In genomic region chr2:222893716-222894115, GRCh38 we compare ENCODE assay signal across 20 cellular contexts. TPM values are rescaled to one million over a fixed set of nuclear protein-coding genes. Genes with fewer than 3 reads are reported as not detected.
A peak's percentile ranks its signal among the peaks of the same experiment; 100 is the strongest.
DNase-seq lines count a peak whose midpoint lies in the region; ATAC-seq, FAIRE-seq and TF ChIP-seq lines count a peak whose summit lies in the region.
"Had no signal": no experiment of that assay in that cellular context is flagged by ENCODE, and none has a peak within 500 bp of the region (broad histone marks: within the 10 kb centered on the region; RNA-seq: fewer than 3 reads in every experiment).

No MANE protein-coding gene starts in this region.

- H3K4me3 Mint-ChIP-seq in activated naive CD8-positive, alpha-beta T cell treated with anti-CD3 and anti-CD28 coated beads for 36 hours: no peak overlapping the region
- no peak overlapping the region for H3K4me3 Mint-ChIP-seq in activated naive CD8-positive, alpha-beta T cell treated with anti-CD3 and anti-CD28 coated beads, Interleukin-2, amount 50 U/mL, for 24 hours
- H3K4me3 Mint-ChIP-seq in astrocyte (ENCODE audit: unreplicated experiment): no peak overlapping the region

- no peak overlapping the region for H2BK120ac ChIP-seq in IMR-90 (ENCODE audit: low read depth, low read length)

- no peak for TF ChIP-seq CTCF in IMR-90 (conservative IDR thresholded peaks at IDR 0.05; ENCODE audit: low read depth, low read length)
- TF ChIP-seq CTCF in astrocyte (IDR thresholded peaks at IDR 0.05; ENCODE audit: insufficient read depth, low read depth, low read length): no peak
- TF ChIP-seq CTCF in psoas muscle (IDR thresholded peaks at IDR 0.05): no peak

- peaks cover 10% of the 10 kb centered on the region for H3K36me3 Mint-ChIP-seq in activated naive CD8-positive, alpha-beta T cell treated with anti-CD3 and anti-CD28 coated beads for 36 hours
- H3K36me3 Mint-ChIP-seq in activated naive CD8-positive, alpha-beta T cell treated with anti-CD3 and anti-CD28 coated beads, Interleukin-2, amount 50 U/mL, for 24 hours (ENCODE audit: low read depth): peaks cover 4% of the 10 kb centered on the region
- peaks cover 7% of the 10 kb centered on the region for H3K36me3 Mint-ChIP-seq in astrocyte (ENCODE audit: low read depth, unreplicated experiment)

- H3K27ac Mint-ChIP-seq in activated naive CD8-positive, alpha-beta T cell treated with anti-CD3 and anti-CD28 coated beads for 36 hours: peak overlapping the region; percentile 48
- no peak overlapping the region for H3K27ac Mint-ChIP-seq in activated naive CD8-positive, alpha-beta T cell treated with anti-CD3 and anti-CD28 coated beads, Interleukin-2, amount 50 U/mL, for 24 hours
- H3K27ac Mint-ChIP-seq in astrocyte (ENCODE audit: unreplicated experiment): peak overlapping the region; percentile 3

- no peaks in the 10 kb centered on the region for H3K27me3 Mint-ChIP-seq in activated naive CD8-positive, alpha-beta T cell treated with anti-CD3 and anti-CD28 coated beads for 36 hours
- no peaks in the 10 kb centered on the region for H3K27me3 Mint-ChIP-seq in activated naive CD8-positive, alpha-beta T cell treated with anti-CD3 and anti-CD28 coated beads, Interleukin-2, amount 50 U/mL, for 24 hours
- no peaks in the 10 kb centered on the region for H3K27me3 Mint-ChIP-seq in astrocyte (ENCODE audit: low read depth, unreplicated experiment)

- peaks cover 75% of the 10 kb centered on the region for H3K79me2 ChIP-seq in astrocyte (ENCODE audit: insufficient read depth, low read length)

- intact Hi-C loops in IMR-90 (cut with micrococcal nuclease) (no loop called here), psoas muscle (cut with DNase I) (no loop called here)

- BruUV-seq in IMR-90 (replicated peaks; lab: Mats Ljungman, UMichigan): no TSS peak

- H2BK5ac ChIP-seq in IMR-90 (ENCODE audit: low read depth, low read length, poor library complexity, severe bottlenecking): no peak overlapping the region

- peaks cover 3% of the 10 kb centered on the region for H3K36me3 ChIP-seq in IMR-90 (ENCODE audit: control insufficient read depth, insufficient read depth, low read length)
- H3K36me3 ChIP-seq in astrocyte (ENCODE audit: insufficient read depth, low read length): no peaks in the 10 kb centered on the region
- no peaks in the 10 kb centered on the region for H3K36me3 ChIP-seq in psoas muscle (ENCODE audit: insufficient read depth in 1 of 2, low read depth in 1 of 2)
- H3K36me3 ChIP-seq: Peyer's patch had no signal

- no peak overlapping the region for H3K4ac ChIP-seq in IMR-90 (ENCODE audit: low read depth, low read length)

- dilution Hi-C loops in IMR-90 (cut with HindIII; ENCODE audit: low sequenced_read_pairs, unreplicated experiment): no loop called here

- H3K9me3 Mint-ChIP-seq in activated naive CD8-positive, alpha-beta T cell treated with anti-CD3 and anti-CD28 coated beads for 36 hours: no peaks in the 10 kb centered on the region
- no peaks in the 10 kb centered on the region for H3K9me3 Mint-ChIP-seq in activated naive CD8-positive, alpha-beta T cell treated with anti-CD3 and anti-CD28 coated beads, Interleukin-2, amount 50 U/mL, for 24 hours
- H3K9me3 Mint-ChIP-seq in astrocyte (ENCODE audit: unreplicated experiment): no peaks in the 10 kb centered on the region

- POLR2A ChIA-PET in IMR-90 (lab: Charles Lee; ENCODE audit: unreplicated experiment): no interaction called here

- no peak for FAIRE-seq in astrocyte (lab: Jason Lieb, UNC)
- FAIRE-seq: GM12892, GM19239 had no signal

- no peak overlapping the region for H2BK15ac ChIP-seq in IMR-90 (ENCODE audit: low read depth, low read length)

- no peak overlapping the region for H3K23ac ChIP-seq in IMR-90 (ENCODE audit: low read depth, low read length)

- H4K91ac ChIP-seq in IMR-90 (ENCODE audit: insufficient read depth, low read depth, low read length): no peak overlapping the region

- no peak for ATAC-seq in activated naive CD8-positive, alpha-beta T cell treated with anti-CD3 and anti-CD28 coated beads, Interleukin-2, amount 50 U/mL, for 24 hours
- no peak for ATAC-seq in IMR-90 (ENCODE audit: low read depth)
- ATAC-seq in psoas muscle: peak in 1 of 4 donors; percentile 40

- peaks cover 44% of the 10 kb centered on the region; the same call in 1 of the 2 replicates for H4K20me1 ChIP-seq in IMR-90 (ENCODE audit: insufficient read depth, low read length)
- peaks cover 62% of the 10 kb centered on the region for H4K20me1 ChIP-seq in astrocyte (ENCODE audit: insufficient read depth, low read length)

- no peak for TF ChIP-seq RAD21 in IMR-90 (IDR thresholded peaks at IDR 0.05; ENCODE audit: low read length)

- no peak overlapping the region for H3K9ac ChIP-seq in IMR-90 (ENCODE audit: low read depth, low read length)
- no peak overlapping the region for H3K9ac ChIP-seq in astrocyte (ENCODE audit: low read length)
- H3K9ac ChIP-seq: SK-N-SH had no signal

- no peak overlapping the region for H3K4me3 ChIP-seq in IMR-90 (ENCODE audit: insufficient read depth, low read depth, low read length)
- H3K4me3 ChIP-seq in astrocyte (ENCODE audit: insufficient read depth, low read depth, low read length): no peak overlapping the region
- no peak overlapping the region for H3K4me3 ChIP-seq in psoas muscle
- H3K4me3 ChIP-seq: Peyer's patch had no signal

- no peak overlapping the region for H2AK9ac ChIP-seq in IMR-90 (replicated peaks; ENCODE audit: low read depth, low read length, poor library complexity)

- DNase-seq in activated naive CD8-positive, alpha-beta T cell treated with anti-CD3 and anti-CD28 coated beads for 36 hours: no peak
- DNase-seq in activated naive CD8-positive, alpha-beta T cell treated with anti-CD3 and anti-CD28 coated beads, Interleukin-2, amount 50 U/mL, for 24 hours: no peak
- DNase-seq in IMR-90: no peak
- no peak for DNase-seq in astrocyte (ENCODE audit: low read depth)
- no peak for DNase-seq in psoas muscle
- DNase-seq in effector CD4-positive, alpha-beta T cell: no peak
- DNase-seq in NCI-H82 (lab: John Stamatoyannopoulos, UW): no peak
- no peak for DNase-seq in SHP77 (lab: John Stamatoyannopoulos, UW)
- DNase-seq: 8988T, DMS153, DND-41, KG1, MM.1S, NCI-H2029 treated with DMSO at 0.1 percent for 48 hours, NCI-H446 treated with DMSO at 0.1 percent for 48 hours, NCI-H526 treated with DMSO at 0.1 percent for 48 hours, Peyer's patch, SK-N-SH had no signal

- in situ Hi-C loops in IMR-90 (cut with MboI; ENCODE audit: low sequenced_read_pairs): no loop called here

- no peak overlapping the region for H3K4me2 ChIP-seq in IMR-90 (ENCODE audit: low read depth, low read length)
- H3K4me2 ChIP-seq in astrocyte (ENCODE audit: low read length): no peak overlapping the region
- H3K4me2 ChIP-seq: SK-N-SH had no signal

- H2AK5ac ChIP-seq in IMR-90 (ENCODE audit: low read depth, low read length): no peak overlapping the region

- H3K56ac ChIP-seq in IMR-90 (ENCODE audit: extremely low read depth, insufficient read depth, low read length): no peak overlapping the region

- H3K9me1 ChIP-seq in IMR-90 (ENCODE audit: insufficient read depth, low read length): no peaks in the 10 kb centered on the region

- H4K8ac ChIP-seq in IMR-90 (ENCODE audit: low read depth in 2 of 2, low read length in 2 of 2): no peak overlapping the region

- H3K79me1 ChIP-seq in IMR-90 (ENCODE audit: low read depth in 1 of 2, low read length in 2 of 2): peaks cover 16 to 52% of the 10 kb centered on the region in 2 experiments

- no peak overlapping the region for H3K14ac ChIP-seq in IMR-90 (replicated peaks; ENCODE audit: low read depth, low read length)

- H3K18ac ChIP-seq in IMR-90 (ENCODE audit: low read depth, low read length): no peak overlapping the region; the same call in 1 of the 2 replicates

- H3K27ac ChIP-seq in IMR-90 (ENCODE audit: insufficient read depth, low read length) (no peak overlapping the region), astrocyte (ENCODE audit: low read depth, low read length) (no peak overlapping the region), psoas muscle (peak overlapping the region; percentile 2)
- H3K27ac ChIP-seq: Peyer's patch had no signal

- peaks cover 24% of the 10 kb centered on the region for H3K4me1 Mint-ChIP-seq in activated naive CD8-positive, alpha-beta T cell treated with anti-CD3 and anti-CD28 coated beads for 36 hours
- peaks cover 15% of the 10 kb centered on the region for H3K4me1 Mint-ChIP-seq in activated naive CD8-positive, alpha-beta T cell treated with anti-CD3 and anti-CD28 coated beads, Interleukin-2, amount 50 U/mL, for 24 hours
- peaks cover 46% of the 10 kb centered on the region for H3K4me1 Mint-ChIP-seq in astrocyte (ENCODE audit: low read depth, unreplicated experiment)

- H4K5ac ChIP-seq in IMR-90 (ENCODE audit: low read depth, low read length): no peak overlapping the region; the same call in 1 of the 2 replicates

- H3K4me1 ChIP-seq in IMR-90 (ENCODE audit: control insufficient read depth, insufficient read depth, low read length) (peaks cover 11% of the 10 kb centered on the region), astrocyte (ENCODE audit: insufficient read depth, low read length) (no peaks in the 10 kb centered on the region), psoas muscle (peaks cover 48% of the 10 kb centered on the region)

- H2AFZ ChIP-seq in IMR-90 (replicated peaks; ENCODE audit: low read length, poor library complexity) (no peak overlapping the region), astrocyte (ENCODE audit: low read depth, low read length) (no peak overlapping the region)

- H2BK20ac ChIP-seq in IMR-90 (ENCODE audit: low read depth, low read length): 0 out of 2 replicates have a peak overlapping the region, but pooled peaks have one; percentile 26

- CTCF ChIA-PET in IMR-90 (lab: Yijun Ruan, JAX): no interaction called here

- 100% methylated on average over 2 of the region's 4 CpGs; no CpG with 5 or more reads in 1 of the 2 experiments for WGBS in IMR-90 (ENCODE audit: extremely low coverage in 2 of 2, insufficient read length in 1 of 2), 2 experiments
- 97 to 99% (median 99%) methylated on average over 4 of the region's 4 CpGs for WGBS in psoas muscle, 3 donors

- no peaks in the 10 kb centered on the region for H3K9me3 ChIP-seq in IMR-90 (ENCODE audit: control insufficient read depth, insufficient read depth, low read length)
- H3K9me3 ChIP-seq in astrocyte (ENCODE audit: insufficient read depth, low read depth, low read length): no peaks in the 10 kb centered on the region
- no peaks in the 10 kb centered on the region for H3K9me3 ChIP-seq in psoas muscle
- H3K9me3 ChIP-seq: Peyer's patch, SK-N-SH had no signal

- H3K27me3 ChIP-seq in IMR-90 (ENCODE audit: control insufficient read depth, insufficient read depth, low read length): no peaks in the 10 kb centered on the region
- no peaks in the 10 kb centered on the region for H3K27me3 ChIP-seq in astrocyte (ENCODE audit: insufficient read depth, low read length)
- H3K27me3 ChIP-seq in psoas muscle (ENCODE audit: insufficient read depth in 3 of 3, low read length in 2 of 3): no peaks in the 10 kb centered on the region
- H3K27me3 ChIP-seq: Peyer's patch had no signal

- TF ChIP-seq POLR2A in IMR-90 (IDR thresholded peaks at IDR 0.05; ENCODE audit: low read depth, low read length): no peak

RNA-seq across cellular contexts. Expression of gene ACSL3, which starts 32.9 kb away (rescaled TPM):
- 10 to 100 TPM; 64.0 to 66.2 TPM for total RNA-seq in activated naive CD8-positive, alpha-beta T cell treated with anti-CD3 and anti-CD28 coated beads for 36 hours
- total RNA-seq in IMR-90 (2012; rRNA removed) (84.2 and 96.4 TPM in 2 replicates), astrocyte (144 and 163 TPM in 2 replicates), psoas muscle (100 to 1,000 TPM in 1 of 4 donors, 10 to 100 TPM in 3; 25.3 to 136 (median 46.4) TPM)
- polyA plus RNA-seq in IMR-90 (2012; rRNA removed) (29.2 and 31.0 TPM in 2 replicates), psoas muscle (10 to 100 TPM; 13.5 to 33.4 (median 21.9) TPM)
- 15.5 and 19.7 TPM in 2 replicates for polyA plus RNA-seq in IMR-90 (2012; cell fraction: cytosol; rRNA removed)
- polyA plus RNA-seq in IMR-90 (2012; cell fraction: nucleus; rRNA removed; ENCODE audit: low replicate concordance): 8.8 and 31.8 TPM in 2 replicates
